In the genomic region with DNA sequence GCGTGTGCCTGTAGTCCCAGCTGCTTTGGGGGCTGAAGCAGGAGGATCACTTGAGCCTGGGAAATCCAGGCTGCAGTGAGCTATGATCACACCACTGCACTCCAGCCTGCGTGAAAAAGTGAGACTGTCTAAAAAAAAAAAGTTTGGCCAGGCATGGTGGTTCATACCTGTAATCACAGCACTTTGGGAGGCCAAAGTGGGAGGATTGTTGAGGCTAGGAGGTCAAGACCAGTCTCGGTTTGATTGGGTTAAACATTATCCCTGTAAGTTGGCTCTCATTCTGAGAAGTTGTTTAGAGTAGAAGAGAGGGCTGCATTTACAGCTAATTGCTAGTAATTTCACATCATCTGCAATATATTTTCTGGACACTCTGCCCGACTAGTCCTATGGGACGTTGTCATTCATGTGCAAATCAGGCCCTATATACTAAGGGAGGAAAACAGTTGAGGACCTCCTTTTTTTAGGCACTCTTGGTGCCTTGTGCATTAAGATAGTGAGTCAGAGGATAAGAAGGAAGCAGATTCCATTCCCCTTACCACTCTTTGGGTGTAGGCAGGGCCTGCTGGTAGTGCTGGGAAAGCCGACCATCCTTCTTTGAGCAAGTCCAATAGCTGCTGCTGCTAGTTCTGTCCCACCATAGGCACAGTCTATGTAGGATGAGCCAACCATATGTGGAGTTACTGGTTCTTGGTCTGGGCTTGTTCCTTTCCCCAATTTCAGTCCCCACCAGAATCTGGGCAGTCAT, we compare ENCODE assay signal across 11 cellular contexts. TPM values are rescaled to one million over a fixed set of nuclear protein-coding genes. Genes with fewer than 3 reads are reported as not detected.
DNase-seq lines count a peak whose midpoint lies in the region; ATAC-seq and TF ChIP-seq lines count a peak whose summit lies in the region.
"Had no signal": no experiment of that assay in that cellular context is flagged by ENCODE, and none has a peak within 500 bp of the region (broad histone marks: within the 10 kb centered on the region; RNA-seq: fewer than 3 reads in every experiment).

No MANE protein-coding gene starts in this region.

- DNase-seq in activated T-cell treated with anti-CD3 and anti-CD28 coated beads, Interleukin-2, amount 50 U/mL, for 72 hours, result no peak
- DNase-seq in activated T-cell treated with anti-CD3 and anti-CD28 coated beads, Interleukin-2, amount 50 U/mL, for 4 hours, result no peak
- DNase-seq in fibroblast of peridontal ligament (ENCODE audit: extremely low read depth) (peak; percentile 75), NCI-H1436 treated with DMSO at 0.1 percent for 48 hours (lab: John Stamatoyannopoulos, UW) (no peak)
- no peak for DNase-seq in effector CD4-positive, alpha-beta T cell
- DNase-seq: AML-193 had no signal

- H3K27me3 Mint-ChIP-seq in activated T-cell treated with anti-CD3 and anti-CD28 coated beads, Interleukin-2, amount 50 U/mL, for 72 hours (ENCODE audit: low read depth), result no peaks in the 10 kb centered on the region
- no peaks in the 10 kb centered on the region for H3K27me3 Mint-ChIP-seq in activated T-cell treated with anti-CD3 and anti-CD28 coated beads, Interleukin-2, amount 50 U/mL, for 4 hours (ENCODE audit: low read depth)

- peaks cover 66% of the 10 kb centered on the region for H3K4me1 Mint-ChIP-seq in activated T-cell treated with anti-CD3 and anti-CD28 coated beads, Interleukin-2, amount 50 U/mL, for 72 hours (ENCODE audit: low read depth)
- H3K4me1 Mint-ChIP-seq in activated T-cell treated with anti-CD3 and anti-CD28 coated beads, Interleukin-2, amount 50 U/mL, for 4 hours (ENCODE audit: low read depth), result peaks cover 85% of the 10 kb centered on the region

- no peak for ATAC-seq in activated T-cell treated with anti-CD3 and anti-CD28 coated beads, Interleukin-2, amount 50 U/mL, for 72 hours (replicated peaks in 1 of 2)
- no peak for ATAC-seq in activated T-cell treated with anti-CD3 and anti-CD28 coated beads, Interleukin-2, amount 50 U/mL, for 4 hours
- ATAC-seq in SK-N-SH treated with all-trans-retinoic acid at 6 μM for 48 hours (peak; percentile 87), GM18867 (IDR thresholded peaks at IDR 0.05; ENCODE audit: unreplicated experiment) (no peak)

- no peak overlapping the region for H3K4me3 ChIP-seq in skin epidermis
- H3K4me3 ChIP-seq: ascending aorta, prostate gland had no signal

- H3K27ac Mint-ChIP-seq in activated T-cell treated with anti-CD3 and anti-CD28 coated beads, Interleukin-2, amount 50 U/mL, for 72 hours, result peak overlapping the region; percentile 90

- no peak overlapping the region for H3K4me3 Mint-ChIP-seq in activated T-cell treated with anti-CD3 and anti-CD28 coated beads, Interleukin-2, amount 50 U/mL, for 72 hours
- H3K4me3 Mint-ChIP-seq in activated T-cell treated with anti-CD3 and anti-CD28 coated beads, Interleukin-2, amount 50 U/mL, for 4 hours, result no peak overlapping the region

- no peaks in the 10 kb centered on the region for H3K9me3 Mint-ChIP-seq in activated T-cell treated with anti-CD3 and anti-CD28 coated beads, Interleukin-2, amount 50 U/mL, for 72 hours
- no peaks in the 10 kb centered on the region for H3K9me3 Mint-ChIP-seq in activated T-cell treated with anti-CD3 and anti-CD28 coated beads, Interleukin-2, amount 50 U/mL, for 4 hours

- H3K36me3 Mint-ChIP-seq in activated T-cell treated with anti-CD3 and anti-CD28 coated beads, Interleukin-2, amount 50 U/mL, for 72 hours (ENCODE audit: insufficient read depth in 2 of 2), result peaks cover 0 to 2% of the 10 kb centered on the region in 2 donors
- H3K36me3 Mint-ChIP-seq in activated T-cell treated with anti-CD3 and anti-CD28 coated beads, Interleukin-2, amount 50 U/mL, for 4 hours (ENCODE audit: insufficient read depth), result peaks cover 4% of the 10 kb centered on the region

- H3K27ac ChIP-seq in skin epidermis, result peak overlapping the region in 11 of 21 experiments; percentile 3 to 74 (median 39)
- H3K27ac ChIP-seq: ascending aorta, prostate gland had no signal

TF ChIP-seq in SK-N-SH treated with all-trans-retinoic acid at 6 μM for 48 hours, 23 proteins besides CTCF, POLR2A, EP300 and RAD21 (continues in another document):
- TF ChIP-seq, protein P1, sequence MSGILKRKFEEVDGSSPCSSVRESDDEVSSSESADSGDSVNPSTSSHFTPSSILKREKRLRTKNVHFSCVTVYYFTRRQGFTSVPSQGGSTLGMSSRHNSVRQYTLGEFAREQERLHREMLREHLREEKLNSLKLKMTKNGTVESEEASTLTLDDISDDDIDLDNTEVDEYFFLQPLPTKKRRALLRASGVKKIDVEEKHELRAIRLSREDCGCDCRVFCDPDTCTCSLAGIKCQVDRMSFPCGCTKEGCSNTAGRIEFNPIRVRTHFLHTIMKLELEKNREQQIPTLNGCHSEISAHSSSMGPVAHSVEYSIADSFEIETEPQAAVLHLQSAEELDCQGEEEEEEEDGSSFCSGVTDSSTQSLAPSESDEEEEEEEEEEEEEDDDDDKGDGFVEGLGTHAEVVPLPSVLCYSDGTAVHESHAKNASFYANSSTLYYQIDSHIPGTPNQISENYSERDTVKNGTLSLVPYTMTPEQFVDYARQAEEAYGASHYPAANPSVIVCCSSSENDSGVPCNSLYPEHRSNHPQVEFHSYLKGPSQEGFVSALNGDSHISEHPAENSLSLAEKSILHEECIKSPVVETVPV (CRISPR knock-in tag; IDR thresholded peaks at IDR 0.05), result no peak
- TF ChIP-seq ZFP3 (CRISPR knock-in tag; IDR thresholded peaks at IDR 0.05) (no peak), SNAI2 (CRISPR knock-in tag; IDR thresholded peaks at IDR 0.05) (no peak), ESRRG (CRISPR knock-in tag; IDR thresholded peaks at IDR 0.05) (no peak), OSR1 (CRISPR knock-in tag; IDR thresholded peaks at IDR 0.05) (no peak), TCF4 (CRISPR knock-in tag; IDR thresholded peaks at IDR 0.05; ENCODE audit: borderline replicate concordance) (no peak), ZNF565 (CRISPR knock-in tag; conservative IDR thresholded peaks at IDR 0.05; ENCODE audit: low read depth) (no peak), PPARA (CRISPR knock-in tag; IDR thresholded peaks at IDR 0.05; ENCODE audit: borderline replicate concordance) (no peak), ARNTL (CRISPR knock-in tag; IDR thresholded peaks at IDR 0.05; ENCODE audit: borderline replicate concordance, low read depth) (no peak), ZC3H10 (CRISPR knock-in tag; IDR thresholded peaks at IDR 0.05) (no peak), BACH2 (CRISPR knock-in tag; IDR thresholded peaks at IDR 0.05; ENCODE audit: borderline replicate concordance) (no peak), RARB (CRISPR knock-in tag; IDR thresholded peaks at IDR 0.05) (no peak), ISL1 (CRISPR knock-in tag; IDR thresholded peaks at IDR 0.05) (no peak), ZNF8 (CRISPR knock-in tag; IDR thresholded peaks at IDR 0.05) (no peak), ZNF70 (CRISPR knock-in tag; IDR thresholded peaks at IDR 0.05) (no peak)
- TF ChIP-seq, protein P2, sequence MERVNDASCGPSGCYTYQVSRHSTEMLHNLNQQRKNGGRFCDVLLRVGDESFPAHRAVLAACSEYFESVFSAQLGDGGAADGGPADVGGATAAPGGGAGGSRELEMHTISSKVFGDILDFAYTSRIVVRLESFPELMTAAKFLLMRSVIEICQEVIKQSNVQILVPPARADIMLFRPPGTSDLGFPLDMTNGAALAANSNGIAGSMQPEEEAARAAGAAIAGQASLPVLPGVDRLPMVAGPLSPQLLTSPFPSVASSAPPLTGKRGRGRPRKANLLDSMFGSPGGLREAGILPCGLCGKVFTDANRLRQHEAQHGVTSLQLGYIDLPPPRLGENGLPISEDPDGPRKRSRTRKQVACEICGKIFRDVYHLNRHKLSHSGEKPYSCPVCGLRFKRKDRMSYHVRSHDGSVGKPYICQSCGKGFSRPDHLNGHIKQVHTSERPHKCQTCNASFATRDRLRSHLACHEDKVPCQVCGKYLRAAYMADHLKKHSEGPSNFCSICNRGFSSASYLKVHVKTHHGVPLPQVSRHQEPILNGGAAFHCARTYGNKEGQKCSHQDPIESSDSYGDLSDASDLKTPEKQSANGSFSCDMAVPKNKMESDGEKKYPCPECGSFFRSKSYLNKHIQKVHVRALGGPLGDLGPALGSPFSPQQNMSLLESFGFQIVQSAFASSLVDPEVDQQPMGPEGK (CRISPR knock-in tag; IDR thresholded peaks at IDR 0.05; ENCODE audit: borderline replicate concordance), result no peak
- TF ChIP-seq, protein P3, sequence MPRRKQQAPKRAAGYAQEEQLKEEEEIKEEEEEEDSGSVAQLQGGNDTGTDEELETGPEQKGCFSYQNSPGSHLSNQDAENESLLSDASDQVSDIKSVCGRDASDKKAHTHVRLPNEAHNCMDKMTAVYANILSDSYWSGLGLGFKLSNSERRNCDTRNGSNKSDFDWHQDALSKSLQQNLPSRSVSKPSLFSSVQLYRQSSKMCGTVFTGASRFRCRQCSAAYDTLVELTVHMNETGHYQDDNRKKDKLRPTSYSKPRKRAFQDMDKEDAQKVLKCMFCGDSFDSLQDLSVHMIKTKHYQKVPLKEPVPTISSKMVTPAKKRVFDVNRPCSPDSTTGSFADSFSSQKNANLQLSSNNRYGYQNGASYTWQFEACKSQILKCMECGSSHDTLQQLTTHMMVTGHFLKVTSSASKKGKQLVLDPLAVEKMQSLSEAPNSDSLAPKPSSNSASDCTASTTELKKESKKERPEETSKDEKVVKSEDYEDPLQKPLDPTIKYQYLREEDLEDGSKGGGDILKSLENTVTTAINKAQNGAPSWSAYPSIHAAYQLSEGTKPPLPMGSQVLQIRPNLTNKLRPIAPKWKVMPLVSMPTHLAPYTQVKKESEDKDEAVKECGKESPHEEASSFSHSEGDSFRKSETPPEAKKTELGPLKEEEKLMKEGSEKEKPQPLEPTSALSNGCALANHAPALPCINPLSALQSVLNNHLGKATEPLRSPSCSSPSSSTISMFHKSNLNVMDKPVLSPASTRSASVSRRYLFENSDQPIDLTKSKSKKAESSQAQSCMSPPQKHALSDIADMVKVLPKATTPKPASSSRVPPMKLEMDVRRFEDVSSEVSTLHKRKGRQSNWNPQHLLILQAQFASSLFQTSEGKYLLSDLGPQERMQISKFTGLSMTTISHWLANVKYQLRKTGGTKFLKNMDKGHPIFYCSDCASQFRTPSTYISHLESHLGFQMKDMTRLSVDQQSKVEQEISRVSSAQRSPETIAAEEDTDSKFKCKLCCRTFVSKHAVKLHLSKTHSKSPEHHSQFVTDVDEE (CRISPR knock-in tag; IDR thresholded peaks at IDR 0.05), result no peak

RNA-seq across cellular contexts. Expression of a gene that starts 18.7 kb away (rescaled TPM):
- total RNA-seq in activated T-cell treated with anti-CD3 and anti-CD28 coated beads, Interleukin-2, amount 50 U/mL, for 72 hours, result 10 to 100 TPM; 50.3 to 50.9 TPM
- 10 to 100 TPM; 79.9 to 85.3 (median 83.1) TPM for total RNA-seq in activated T-cell treated with anti-CD3 and anti-CD28 coated beads, Interleukin-2, amount 50 U/mL, for 4 hours

RNA-seq across cellular contexts. Expression of a gene that starts 20.5 kb away (rescaled TPM):
- total RNA-seq in activated T-cell treated with anti-CD3 and anti-CD28 coated beads, Interleukin-2, amount 50 U/mL, for 72 hours, result 10 to 100 TPM; 32.5 to 33.0 TPM
- total RNA-seq in activated T-cell treated with anti-CD3 and anti-CD28 coated beads, Interleukin-2, amount 50 U/mL, for 4 hours, result 10 to 100 TPM; 29.6 to 45.2 (median 41.5) TPM

RNA-seq across cellular contexts. Expression of a gene that starts 43.7 kb away (rescaled TPM):
- total RNA-seq in activated T-cell treated with anti-CD3 and anti-CD28 coated beads, Interleukin-2, amount 50 U/mL, for 72 hours, result 10 to 100 TPM; 45.4 to 53.1 TPM
- total RNA-seq in activated T-cell treated with anti-CD3 and anti-CD28 coated beads, Interleukin-2, amount 50 U/mL, for 4 hours, result 10 to 100 TPM; 33.2 to 41.6 (median 39.7) TPM
